Comparison of ENCODE assay signal across 8 cellular contexts in genomic region chr3:33884204-33884561, GRCh38.
DNase-seq lines count a peak whose midpoint lies in the region; ATAC-seq, FAIRE-seq and TF ChIP-seq lines count a peak whose summit lies in the region.

No MANE protein-coding gene starts in this region.

- FAIRE-seq in H1 (lab: Jason Lieb, UNC) (no peak), pancreas (lab: Jason Lieb, UNC) (no peak)

- H3K27ac Mint-ChIP-seq in activated naive CD8-positive, alpha-beta T cell treated with anti-CD3 and anti-CD28 coated beads, Interleukin-2, amount 50 U/mL, for 24 hours: no peak overlapping the region

- H3K18ac ChIP-seq in H1 (ENCODE audit: extremely low read depth, low read length): no peak overlapping the region

- H3K79me1 ChIP-seq in H1 (ENCODE audit: low read depth, low read length): no peaks in the 10 kb centered on the region

- no peak overlapping the region for H2AK5ac ChIP-seq in H1 (ENCODE audit: low read depth, low read length)

- no peaks in the 10 kb centered on the region for H4K20me1 ChIP-seq in H1 (replicated peaks in 1 of 2; ENCODE audit: control insufficient read depth in 1 of 2, insufficient read depth in 2 of 2, low read length in 2 of 2)

- H3K4me1 ChIP-seq in H1 (replicated peaks in 1 of 4; ENCODE audit: control insufficient read depth in 3 of 4, insufficient read depth in 4 of 4, low read length in 3 of 4) (peaks cover 3 to 11% (median 6%) of the 10 kb centered on the region in 4 experiments; a peak in 4 of 7 replicates), pancreas (no peaks in the 10 kb centered on the region)

- no peak overlapping the region for H3K14ac ChIP-seq in H1 (ENCODE audit: insufficient read length)

- H3K4me3 Mint-ChIP-seq in activated naive CD8-positive, alpha-beta T cell treated with anti-CD3 and anti-CD28 coated beads, Interleukin-2, amount 50 U/mL, for 24 hours: no peak overlapping the region

- no peak overlapping the region for H3K4ac ChIP-seq in H1 (replicated peaks; ENCODE audit: insufficient read length, low read depth, low read length)

- H2BK15ac ChIP-seq in H1 (ENCODE audit: low read length): no peak overlapping the region

- no peak overlapping the region for H2BK20ac ChIP-seq in H1 (ENCODE audit: low read length)

- no peak overlapping the region for H4K91ac ChIP-seq in H1 (replicated peaks; ENCODE audit: insufficient read length, low read length)

- H3K36me3 Mint-ChIP-seq in activated naive CD8-positive, alpha-beta T cell treated with anti-CD3 and anti-CD28 coated beads, Interleukin-2, amount 50 U/mL, for 24 hours (ENCODE audit: low read depth): no peaks in the 10 kb centered on the region

- TF ChIP-seq POLR2A in H1 (IDR thresholded peaks at IDR 0.05; ENCODE audit: control extremely low read depth in 1 of 2, low read depth in 2 of 2, low read length in 2 of 2): no peak

- H3K27me3 Mint-ChIP-seq in activated naive CD8-positive, alpha-beta T cell treated with anti-CD3 and anti-CD28 coated beads, Interleukin-2, amount 50 U/mL, for 24 hours: no peaks in the 10 kb centered on the region

- no peak overlapping the region for H3K56ac ChIP-seq in H1 (replicated peaks; ENCODE audit: insufficient read length, low read depth, low read length)

- H4K5ac ChIP-seq in H1 (ENCODE audit: insufficient read length, low read depth, low read length): no peak overlapping the region

- peak overlapping the region; percentile 96 for H2AFZ ChIP-seq in H1 (ENCODE audit: low read length)

- H3K9ac ChIP-seq in H1 (replicated peaks in 1 of 4; ENCODE audit: extremely low read depth in 1 of 4, low read depth in 3 of 4, low read length in 3 of 4): no peak overlapping the region

- no peaks in the 10 kb centered on the region for H3K27me3 ChIP-seq in MG63
- no peaks in the 10 kb centered on the region for H3K27me3 ChIP-seq in H1 (replicated peaks in 1 of 4; ENCODE audit: control insufficient read depth in 3 of 4, extremely low read depth in 1 of 4, insufficient read depth in 3 of 4, low read length in 3 of 4)
- H3K27me3 ChIP-seq in pancreas: no peaks in the 10 kb centered on the region

- no peak overlapping the region for H3K23ac ChIP-seq in H1 (ENCODE audit: insufficient read length)

- H3K36me3 ChIP-seq in MG63: no peaks in the 10 kb centered on the region
- no peaks in the 10 kb centered on the region for H3K36me3 ChIP-seq in H1 (ENCODE audit: control insufficient read depth in 2 of 4, insufficient read depth in 4 of 4, low read length in 3 of 4)
- H3K36me3 ChIP-seq in pancreas: no peaks in the 10 kb centered on the region

- H3K4me2 ChIP-seq in H1 (ENCODE audit: insufficient read depth in 1 of 2, low read depth in 2 of 2, low read length in 2 of 2): no peak overlapping the region

- H3K9me3 ChIP-seq in MG63: no peaks in the 10 kb centered on the region
- H3K9me3 ChIP-seq in H1 (ENCODE audit: insufficient read depth in 2 of 2, low read depth in 1 of 2, low read length in 1 of 2): no peaks in the 10 kb centered on the region
- no peaks in the 10 kb centered on the region for H3K9me3 ChIP-seq in pancreas

- no peak overlapping the region for H2BK5ac ChIP-seq in H1 (ENCODE audit: low read depth, low read length)

- DNase-seq in NCI-H1417 (lab: John Stamatoyannopoulos, UW): peak in 2 of 3 experiments; percentile 51 to 82
- DNase-seq in NCI-H1417 treated with DMSO at 0.1 percent for 48 hours (lab: John Stamatoyannopoulos, UW): no peak
- DNase-seq in MG63: peak; percentile 2
- DNase-seq in H1 (ENCODE audit: low read depth in 1 of 2, low spot score in 2 of 2): no peak
- no peak for DNase-seq in pancreas
- DNase-seq in NCI-H1105 (lab: John Stamatoyannopoulos, UW): no peak
- DNase-seq in activated naive CD8-positive, alpha-beta T cell treated with anti-CD3 and anti-CD28 coated beads, Interleukin-2, amount 50 U/mL, for 24 hours: no peak
- DNase-seq in T-helper 9 cell: no peak

- CTCF ChIA-PET in H1 (lab: Charles Lee; ENCODE audit: partially characterized antibody): interaction anchor here (0.7 to 5.1 kb wide), 47 partner anchors 9 to 1246 kb away, joined by 3 to 86 read pairs (median 4); no protein-coding TSS in a partner anchor

- TF ChIP-seq RAD21 in H1 (IDR thresholded peaks at IDR 0.05 in 1 of 2, conservative IDR thresholded peaks at IDR 0.05 in 1 of 2; ENCODE audit: low read depth in 2 of 2, low read length in 2 of 2): no peak; a peak in 1 of 4 replicates

- no peak overlapping the region for H2BK120ac ChIP-seq in H1 (replicated peaks; ENCODE audit: low read depth, low read length)

- TF ChIP-seq CTCF in H1 (IDR thresholded peaks at IDR 0.05; ENCODE audit: control extremely low read depth in 1 of 3, insufficient read depth in 1 of 3, low read depth in 1 of 3, low read length in 3 of 3) (peak in 2 of 3 experiments; percentile 5 to 18; a peak in 2 of 4 replicates), pancreas (IDR thresholded peaks at IDR 0.05) (no peak)

- ATAC-seq in pancreas: peak; percentile 28 to 65 (median 58)
- no peak for ATAC-seq in activated naive CD8-positive, alpha-beta T cell treated with anti-CD3 and anti-CD28 coated beads, Interleukin-2, amount 50 U/mL, for 24 hours

- H3K9me3 Mint-ChIP-seq in activated naive CD8-positive, alpha-beta T cell treated with anti-CD3 and anti-CD28 coated beads, Interleukin-2, amount 50 U/mL, for 24 hours: no peaks in the 10 kb centered on the region

- H3K4me3 ChIP-seq in MG63 (no peak overlapping the region), H1 (ENCODE audit: extremely low read depth in 1 of 4, insufficient read depth in 2 of 4, low read depth in 3 of 4, low read length in 4 of 4) (no peak overlapping the region), pancreas (no peak overlapping the region)

- H3K23me2 ChIP-seq in H1 (ENCODE audit: low read depth, low read length): peaks cover 5% of the 10 kb centered on the region; the same call in 1 of the 2 replicates

- 92% methylated on average over 9 of the region's 9 CpGs; no CpG with 5 or more reads in 1 of the 2 experiments for WGBS in H1 (ENCODE audit: extremely low coverage in 1 of 2, insufficient coverage in 1 of 2, insufficient read length in 1 of 2, insufficient replicate concordance in 2 of 2, low coverage in 1 of 2, low lambda C conversion rate in 2 of 2, missing lambda C conversion rate in 1 of 2), 2 experiments
- WGBS in pancreas, 2 donors: 36 to 47% methylated on average over 9 of the region's 9 CpGs

- H3K27ac ChIP-seq in H1 (ENCODE audit: low read depth, low read length): no peak overlapping the region
- no peak overlapping the region for H3K27ac ChIP-seq in pancreas

- no peaks in the 10 kb centered on the region for H3K79me2 ChIP-seq in H1 (ENCODE audit: control insufficient read depth in 1 of 2, insufficient read depth in 2 of 2, low read length in 2 of 2)

- no peak for TF ChIP-seq EP300 in H1 (IDR thresholded peaks at IDR 0.05; ENCODE audit: borderline replicate concordance in 1 of 2, low read depth in 2 of 2, low read length in 2 of 2)

- H4K8ac ChIP-seq in H1 (ENCODE audit: extremely low read depth, insufficient read depth, low read length): no peak overlapping the region

- peaks cover 4% of the 10 kb centered on the region for H3K4me1 Mint-ChIP-seq in activated naive CD8-positive, alpha-beta T cell treated with anti-CD3 and anti-CD28 coated beads, Interleukin-2, amount 50 U/mL, for 24 hours

- POLR2A ChIA-PET in H1 (lab: Charles Lee; ENCODE audit: partially characterized antibody): no interaction called here

- intact Hi-C loops in pancreas (cut with DNase I): loop anchor here in 2 of 3 donors (10.0 kb wide), 1 partner anchor 801 kb away; no protein-coding TSS in a partner anchor

- no peak overlapping the region for H2BK12ac ChIP-seq in H1 (ENCODE audit: low read depth, low read length)

TF ChIP-seq in H1, 55 proteins besides CTCF, POLR2A, EP300 and RAD21:
- TF ChIP-seq KDM1A (IDR thresholded peaks at IDR 0.05; ENCODE audit: borderline replicate concordance, low read length) (no peak), BCL11A (IDR thresholded peaks at IDR 0.05; ENCODE audit: low read depth in 2 of 2, low read length in 2 of 2) (no peak)

Comparison
In these comparisons a context has a peak if more than half of its experiments do, and no peak if none do; other contexts are left out.
1. DNase-seq: peak in NCI-H1417 (2 of 3) and MG63 (single experiment); none in NCI-H1417 treated with DMSO at 0.1 percent for 48 hours (single experiment), H1 (0 of 2), pancreas (0 of 6), NCI-H1105 (single experiment), activated naive CD8-positive, alpha-beta T cell treated with anti-CD3 and anti-CD28 coated beads, Interleukin-2, amount 50 U/mL, for 24 hours (single experiment) and T-helper 9 cell (single experiment).
2. CTCF ChIP-seq: peak in H1 (2 of 3); none in pancreas (0 of 4).